28 cellular contexts compared by ENCODE assay signal in the genomic region with DNA sequence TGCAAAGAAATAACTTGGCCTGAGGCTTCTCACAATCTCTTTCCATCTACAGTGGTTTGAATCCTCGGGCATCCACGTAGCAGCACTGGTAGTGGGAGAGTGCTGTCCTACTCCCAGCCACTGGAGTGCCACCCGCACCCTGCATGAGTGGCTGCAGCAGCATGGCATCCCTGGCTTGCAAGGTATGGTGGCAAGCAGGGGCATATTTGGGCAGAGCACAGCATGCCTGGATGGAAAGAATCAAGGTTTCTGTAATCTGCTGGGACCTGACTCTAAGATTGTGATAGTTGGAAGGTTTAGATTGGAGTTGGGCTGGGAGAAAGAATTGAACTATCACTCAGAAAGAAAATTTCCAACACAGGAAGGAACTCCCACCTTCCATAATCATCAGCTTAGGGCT. TPM values are rescaled to one million over a fixed set of nuclear protein-coding genes. Genes with fewer than 3 reads are reported as not detected.
"Had no signal": no experiment of that assay in that cellular context is flagged by ENCODE, and none has a peak within 500 bp of the region (broad histone marks: within the 10 kb centered on the region; RNA-seq: fewer than 3 reads in every experiment).

No MANE protein-coding gene starts in this region.

- H3K9me3 ChIP-seq: adrenal gland, MG63, SJCRH30, SK-N-SH had no signal

- H3K27me3 ChIP-seq: adrenal gland, MG63, SJCRH30 had no signal

- H3K9me3 Mint-ChIP-seq: activated naive CD8-positive, alpha-beta T cell treated with anti-CD3 and anti-CD28 coated beads, Interleukin-2, amount 10 ng/mL, durations not matched to agents 7 days and 5 days had no signal

- ATAC-seq: activated CD4-positive, CD25-positive, alpha-beta regulatory T cell treated with anti-CD3 and anti-CD28 coated beads, Interleukin-2, amount 50 U/mL, for 24 hours; Panc1 had no signal

- H3K4me3 Mint-ChIP-seq: activated naive CD8-positive, alpha-beta T cell treated with anti-CD3 and anti-CD28 coated beads, Interleukin-2, amount 10 ng/mL, durations not matched to agents 7 days and 5 days had no signal

- DNase-seq: activated CD4-positive, alpha-beta T cell treated with anti-CD3 and anti-CD28 coated beads for 48 hours; activated CD4-positive, alpha-beta T cell treated with anti-CD3 and anti-CD28 coated beads, Interleukin-2, amount 50 U/mL, for 48 hours; activated naive CD4-positive, alpha-beta T cell treated with anti-CD3 and anti-CD28 coated beads, Interleukin-2, amount 50 U/mL, for 16 hours; activated naive CD8-positive, alpha-beta T cell treated with anti-CD3 and anti-CD28 coated beads, Interleukin-2, amount 10 ng/mL, durations not matched to agents 7 days and 5 days; activated T-cell treated with anti-CD3 and anti-CD28 coated beads for 4 hours; adrenal gland; anterior cingulate cortex; central memory CD4-positive, alpha-beta T cell; MG63; MV-4-11; NCI-H1092 treated with DMSO at 0.1 percent for 48 hours; NCI-H1436; NCI-H1694 treated with DMSO at 0.1 percent for 48 hours; NCI-H2029 treated with DMSO at 0.1 percent for 48 hours; NCI-H345; NCI-H510A; NCI-H526 treated with DMSO at 0.1 percent for 48 hours; NK-92 treated with Interleukin-12 subunit alpha and Interleukin-12 subunit beta, amount 100 ng/mL, for 24 hours; OCI-M1; Right ventricle myocardium superior; RPMI8226; SJCRH30; SK-N-SH; SW 1271 had no signal

- H3K27ac Mint-ChIP-seq: activated naive CD8-positive, alpha-beta T cell treated with anti-CD3 and anti-CD28 coated beads, Interleukin-2, amount 10 ng/mL, durations not matched to agents 7 days and 5 days had no signal

- H3K27me3 Mint-ChIP-seq: activated naive CD8-positive, alpha-beta T cell treated with anti-CD3 and anti-CD28 coated beads, Interleukin-2, amount 10 ng/mL, durations not matched to agents 7 days and 5 days had no signal

- H3K4me3 ChIP-seq: adrenal gland, MG63, SJCRH30 had no signal

- H3K27ac ChIP-seq: adrenal gland, SJCRH30 had no signal

RNA-seq across cellular contexts. Expression of a gene that starts 54.1 kb away (rescaled TPM):
- total RNA-seq: activated CD8-positive, alpha-beta memory T cell treated with anti-CD3 and anti-CD28 coated beads for 36 hours; activated naive CD8-positive, alpha-beta T cell treated with anti-CD3 and anti-CD28 coated beads, Interleukin-2, amount 10 ng/mL, durations not matched to agents 7 days and 5 days; SJCRH30; T-helper 1 cell treated with Interleukin-12 subunit alpha and Interleukin-12 subunit beta and Interleukin-4 antibody, amounts not matched to agents 30 ng/mL and 1 ng/mL, for 36 hours had no signal
